8 cellular contexts compared by ENCODE assay signal in genomic region chr10:91006001-91006751, GRCh38.
DNase-seq lines count a peak whose midpoint lies in the region; ATAC-seq, FAIRE-seq and TF ChIP-seq lines count a peak whose summit lies in the region.

No MANE protein-coding gene starts in this region.

- no peak overlapping the region for H4K5ac ChIP-seq in mesendoderm (ENCODE audit: low read length)

- no peak overlapping the region for H3K9ac ChIP-seq in mesendoderm (ENCODE audit: low read length)

- no peaks in the 10 kb centered on the region for H3K79me1 ChIP-seq in mesendoderm (ENCODE audit: low read length)

- H3K4me2 ChIP-seq in A549, result no peak overlapping the region
- H3K4me2 ChIP-seq in mesendoderm (ENCODE audit: low read length), result no peak overlapping the region

- H3K4me3 ChIP-seq in A549, result no peak overlapping the region
- no peak overlapping the region for H3K4me3 ChIP-seq in mesendoderm (ENCODE audit: low read length)

- H3K4ac ChIP-seq in mesendoderm (ENCODE audit: low read depth, low read length), result no peak overlapping the region

- H3K79me2 ChIP-seq in mesendoderm (ENCODE audit: control insufficient read depth, insufficient read depth, low read length), result no peaks in the 10 kb centered on the region

- H3K18ac ChIP-seq in mesendoderm (ENCODE audit: low read length), result no peak overlapping the region

- CTCF ChIA-PET in A549 (lab: Yijun Ruan, JAX), result interaction anchor here (0.6 to 3.4 kb wide), 33 partner anchors 8 to 688 kb away, joined by 3 to 28 read pairs (median 5); partner anchors contain the start of gene ANKRD1

- no peak overlapping the region for H2BK120ac ChIP-seq in mesendoderm (ENCODE audit: low read depth, low read length)

- DNase-seq in A549 (ENCODE audit: low read depth in 1 of 2, low spot score in 1 of 2) (peak; percentile 33 to 76), GM12892 (ENCODE audit: insufficient read length) (no peak), NCI-H446 (lab: John Stamatoyannopoulos, UW) (peak; percentile 11 to 47), dermis blood vessel endothelial cell (peak; percentile 89), mesendoderm (peak; percentile 47)
- peak; percentile 45 to 63 for DNase-seq in activated CD4-positive, alpha-beta T cell treated with anti-CD3 and anti-CD28 coated beads, Interleukin-2, amount 50 U/mL, for 24 hours (ENCODE audit: low read depth in 1 of 2, low spot score in 1 of 2)
- DNase-seq in stimulated activated CD8-positive, alpha-beta memory T cell treated with anti-CD3 and anti-CD28 coated beads, Interleukin-4, amount 100 ng/mL, for 24 hours (ENCODE audit: low read depth), result peak; percentile 38

- H3K4me1 ChIP-seq in A549 (peaks cover 11% of the 10 kb centered on the region), mesendoderm (ENCODE audit: control insufficient read depth, low read depth, low read length) (no peaks in the 10 kb centered on the region)

- peak overlapping the region in 1 of 2 experiments; percentile 8; a peak in 1 of 6 replicates for H3K27ac ChIP-seq in A549
- H3K27ac ChIP-seq in mesendoderm (ENCODE audit: low read depth, low read length), result no peak overlapping the region

- ATAC-seq in A549 (peak; percentile 74 to 84; a peak in 5 of 6 replicates), HG03066 (IDR thresholded peaks at IDR 0.05; ENCODE audit: low read depth, unreplicated experiment) (peak; percentile 40)

- 4% methylated on average over 2 of the region's 2 CpGs for WGBS in A549 (ENCODE audit: missing lambda C conversion rate)
- no CpG with 5 or more reads among the region's 2 CpGs for WGBS in mesendoderm (ENCODE audit: extremely low coverage, insufficient coverage, low lambda C conversion rate)

- no peak overlapping the region for H2AK5ac ChIP-seq in mesendoderm (ENCODE audit: low read length)

- TF ChIP-seq POLR2A in A549 (IDR thresholded peaks at IDR 0.05; ENCODE audit: low read length), result no peak
- TF ChIP-seq POLR2A in GM12892 (IDR thresholded peaks at IDR 0.05; ENCODE audit: low read depth, low read length), result no peak

- POLR2A ChIA-PET in A549 (lab: Yijun Ruan, JAX), result no interaction called here

- no peak overlapping the region for H4K8ac ChIP-seq in mesendoderm (ENCODE audit: low read depth, low read length)

- TF ChIP-seq CTCF in A549 (IDR thresholded peaks at IDR 0.05), result peak; percentile 82

- H2BK5ac ChIP-seq in mesendoderm (ENCODE audit: low read length), result no peak overlapping the region

- H3K9me3 ChIP-seq in A549, result no peaks in the 10 kb centered on the region

- FAIRE-seq in A549 (lab: Jason Lieb, UNC) (no peak), GM12892 (lab: Jason Lieb, UNC) (peak; percentile 94)

- H3K56ac ChIP-seq in mesendoderm (ENCODE audit: low read length), result no peak overlapping the region

- no peak overlapping the region for H2BK15ac ChIP-seq in mesendoderm (replicated peaks; ENCODE audit: low read depth)

- H3K23ac ChIP-seq in mesendoderm (ENCODE audit: low read length), result no peak overlapping the region

- no peaks in the 10 kb centered on the region for H3K27me3 ChIP-seq in mesendoderm (ENCODE audit: insufficient read depth, low read length, poor library complexity)

- TF ChIP-seq RAD21 in A549 (conservative IDR thresholded peaks at IDR 0.05 in 1 of 2, IDR thresholded peaks at IDR 0.05 in 1 of 2), result peak; percentile 81 to 87

- TF ChIP-seq EP300 in A549 (IDR thresholded peaks at IDR 0.05), result no peak

- no peaks in the 10 kb centered on the region for H3K36me3 ChIP-seq in mesendoderm (ENCODE audit: control insufficient read depth, insufficient read depth, low read length)

TF ChIP-seq in A549, 52 proteins besides CTCF, POLR2A, EP300 and RAD21:
- TF ChIP-seq RNF2 (IDR thresholded peaks at IDR 0.05; ENCODE audit: borderline replicate concordance, low read depth) (no peak), HDAC2 (IDR thresholded peaks at IDR 0.05) (no peak), GATA3 (IDR thresholded peaks at IDR 0.05; ENCODE audit: borderline replicate concordance) (peak; percentile 40; the same call in 1 of the 2 replicates), RFX5 (IDR thresholded peaks at IDR 0.05) (no peak), REST (IDR thresholded peaks at IDR 0.05) (no peak), BHLHE40 (IDR thresholded peaks at IDR 0.05; ENCODE audit: low read depth, low read length) (no peak), TP53 (CRISPR knock-in tag; IDR thresholded peaks at IDR 0.05) (no peak), NFE2L2 (conservative IDR thresholded peaks at IDR 0.05; ENCODE audit: low read length) (no peak), MAFK (IDR thresholded peaks at IDR 0.05; ENCODE audit: partially characterized antibody) (no peak), CEBPB (IDR thresholded peaks at IDR 0.05) (peak in 1 of 2 experiments; percentile 68; a peak in 2 of 4 replicates), SMC3 (IDR thresholded peaks at IDR 0.05) (peak; percentile 73), MYC (IDR thresholded peaks at IDR 0.05; ENCODE audit: borderline replicate concordance, low read length) (no peak), HOXB13 (CRISPR knock-in tag; IDR thresholded peaks at IDR 0.05; ENCODE audit: low read depth) (no peak), TFCP2L1 (CRISPR knock-in tag; IDR thresholded peaks at IDR 0.05) (no peak), NPAS2 (CRISPR knock-in tag; IDR thresholded peaks at IDR 0.05; ENCODE audit: borderline replicate concordance) (no peak), HOXB5 (CRISPR knock-in tag; IDR thresholded peaks at IDR 0.05) (no peak)
- TF ChIP-seq, protein P1, sequence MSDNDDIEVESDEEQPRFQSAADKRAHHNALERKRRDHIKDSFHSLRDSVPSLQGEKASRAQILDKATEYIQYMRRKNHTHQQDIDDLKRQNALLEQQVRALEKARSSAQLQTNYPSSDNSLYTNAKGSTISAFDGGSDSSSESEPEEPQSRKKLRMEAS (IDR thresholded peaks at IDR 0.05), result no peak
- TF ChIP-seq, protein P2, sequence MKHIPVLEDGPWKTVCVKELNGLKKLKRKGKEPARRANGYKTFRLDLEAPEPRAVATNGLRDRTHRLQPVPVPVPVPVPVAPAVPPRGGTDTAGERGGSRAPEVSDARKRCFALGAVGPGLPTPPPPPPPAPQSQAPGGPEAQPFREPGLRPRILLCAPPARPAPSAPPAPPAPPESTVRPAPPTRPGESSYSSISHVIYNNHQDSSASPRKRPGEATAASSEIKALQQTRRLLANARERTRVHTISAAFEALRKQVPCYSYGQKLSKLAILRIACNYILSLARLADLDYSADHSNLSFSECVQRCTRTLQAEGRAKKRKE (CRISPR knock-in tag; IDR thresholded peaks at IDR 0.05; ENCODE audit: low read depth), result no peak
TF ChIP-seq in A549: peak in this region for 3.
